ENCODE assay signal across 8 cellular contexts in genomic region chr12:116910645-116911449, GRCh38. TPM values are rescaled to one million over a fixed set of nuclear protein-coding genes. Genes with fewer than 3 reads are reported as not detected.
A peak's percentile ranks its signal among the peaks of the same experiment; 100 is the strongest.
DNase-seq lines count a peak whose midpoint lies in the region; ATAC-seq and TF ChIP-seq lines count a peak whose summit lies in the region.

TSS of gene FBXW8 (plus strand) at chr12:116910950. CDS start at chr12:116911038, 88 bp downstream.

- peaks cover 31% of the 10 kb centered on the region for H3K27me3 Mint-ChIP-seq in activated CD4-positive, alpha-beta T cell treated with anti-CD3 and anti-CD28 coated beads, Interleukin-2, amount 10 ng/mL, durations not matched to agents 24 days and 14 days

- no peaks in the 10 kb centered on the region for H3K4me1 ChIP-seq in right lobe of liver

- TF ChIP-seq POLR2A in right lobe of liver (IDR thresholded peaks at IDR 0.05) = peak; percentile 39

- peak within 1 kb of the TSS; percentile 86 for H3K4me3 Mint-ChIP-seq in activated CD4-positive, alpha-beta T cell treated with anti-CD3 and anti-CD28 coated beads, Interleukin-2, amount 10 ng/mL, durations not matched to agents 24 days and 14 days

- no peaks in the 10 kb centered on the region for H3K9me3 Mint-ChIP-seq in activated CD4-positive, alpha-beta T cell treated with anti-CD3 and anti-CD28 coated beads, Interleukin-2, amount 10 ng/mL, durations not matched to agents 24 days and 14 days

- DNase-seq in AG08395 (ENCODE audit: low spot score) (peak; percentile 92), NCI-H345 (lab: John Stamatoyannopoulos, UW) (peak; percentile 83), dorsolateral prefrontal cortex (peak; percentile 33 to 80 (median 52)), right lobe of liver (peak; percentile 68 to 74 (median 71))
- peak; percentile 92 for DNase-seq in activated CD4-positive, alpha-beta T cell treated with anti-CD3 and anti-CD28 coated beads, Interleukin-2, amount 10 ng/mL, durations not matched to agents 24 days and 14 days
- DNase-seq in stimulated activated CD4-positive, alpha-beta T cell treated with anti-CD3 and anti-CD28 coated beads, Interleukin-4, amount 100 ng/mL, for 48 hours (ENCODE audit: low read depth in 2 of 2) = peak; percentile 48 to 51

- 1% methylated on average over 23 of the region's 82 CpGs for WGBS in right lobe of liver (ENCODE audit: insufficient coverage, low coverage, low lambda C conversion rate, missing lambda C conversion rate)

- intact Hi-C loops in activated CD4-positive, alpha-beta T cell treated with anti-CD3 and anti-CD28 coated beads, Interleukin-2, amount 10 ng/mL, durations not matched to agents 24 days and 14 days (cut with micrococcal nuclease) = loop anchor here (1.0 kb wide), 1 partner anchor 11 kb away; no protein-coding TSS in a partner anchor
- intact Hi-C loops in dorsolateral prefrontal cortex (cut with DNase I) (no loop called here), right lobe of liver (cut with DNase I) (no loop called here)

- peak; percentile 88 for ATAC-seq in GM18868 (IDR thresholded peaks at IDR 0.05; ENCODE audit: unreplicated experiment)
- ATAC-seq in HG03095 (IDR thresholded peaks at IDR 0.05; ENCODE audit: unreplicated experiment) = peak; percentile 90
- ATAC-seq in right lobe of liver = peak; percentile 92 to 96 (median 94)

- peak in 3 of 56 donors; percentile 10 to 21 (median 18) for TF ChIP-seq CTCF in dorsolateral prefrontal cortex (IDR thresholded peaks at IDR 0.05 in 54 of 56, conservative IDR thresholded peaks at IDR 0.05 in 2 of 56; ENCODE audit: low read depth in 1 of 56, partially characterized antibody in 56 of 56)
- no peak for TF ChIP-seq CTCF in right lobe of liver (IDR thresholded peaks at IDR 0.05)

- H3K27me3 ChIP-seq in dorsolateral prefrontal cortex (no peaks in the 10 kb centered on the region), right lobe of liver (no peaks in the 10 kb centered on the region)

- H3K9me3 ChIP-seq in right lobe of liver = no peaks in the 10 kb centered on the region

- H3K36me3 ChIP-seq in right lobe of liver = no peaks in the 10 kb centered on the region

- H3K27ac ChIP-seq in dorsolateral prefrontal cortex = peak within 1 kb of the TSS in 41 of 59 donors; percentile 5 to 84 (median 61)
- peak within 1 kb of the TSS; percentile 30 to 72 (median 53) for H3K27ac ChIP-seq in right lobe of liver

- peaks cover 16% of the 10 kb centered on the region for H3K36me3 Mint-ChIP-seq in activated CD4-positive, alpha-beta T cell treated with anti-CD3 and anti-CD28 coated beads, Interleukin-2, amount 10 ng/mL, durations not matched to agents 24 days and 14 days (ENCODE audit: low read depth)

- peaks cover 21% of the 10 kb centered on the region for H3K4me1 Mint-ChIP-seq in activated CD4-positive, alpha-beta T cell treated with anti-CD3 and anti-CD28 coated beads, Interleukin-2, amount 10 ng/mL, durations not matched to agents 24 days and 14 days

- H3K4me3 ChIP-seq in dorsolateral prefrontal cortex (peak within 1 kb of the TSS; percentile 46 to 96 (median 80)), right lobe of liver (peak within 1 kb of the TSS; percentile 75 to 82 (median 80))

- H3K27ac Mint-ChIP-seq in activated CD4-positive, alpha-beta T cell treated with anti-CD3 and anti-CD28 coated beads, Interleukin-2, amount 10 ng/mL, durations not matched to agents 24 days and 14 days = peak within 1 kb of the TSS; percentile 87

RNA-seq across cellular contexts. Expression of gene FBXW8, which starts in this region (rescaled TPM):
- 6.2 and 6.5 TPM in 2 replicates for total RNA-seq in activated CD4-positive, alpha-beta T cell treated with anti-CD3 and anti-CD28 coated beads, Interleukin-2, amount 10 ng/mL, durations not matched to agents 24 days and 14 days
- total RNA-seq in dorsolateral prefrontal cortex = 10 to 100 TPM in 80 of 120 experiments, 1 to 10 TPM in 40; 6.8 to 18.0 (median 11.1) TPM
- 1 to 10 TPM; 4.5 to 9.6 (median 6.3) TPM for total RNA-seq in right lobe of liver

Comparison
In these comparisons a context has a peak if more than half of its experiments do, and no peak if none do; other contexts are left out.
1. Peak in every context shown above with its lines: DNase-seq, ATAC-seq, H3K4me3 ChIP-seq and H3K27ac ChIP-seq.